In the genomic region with DNA sequence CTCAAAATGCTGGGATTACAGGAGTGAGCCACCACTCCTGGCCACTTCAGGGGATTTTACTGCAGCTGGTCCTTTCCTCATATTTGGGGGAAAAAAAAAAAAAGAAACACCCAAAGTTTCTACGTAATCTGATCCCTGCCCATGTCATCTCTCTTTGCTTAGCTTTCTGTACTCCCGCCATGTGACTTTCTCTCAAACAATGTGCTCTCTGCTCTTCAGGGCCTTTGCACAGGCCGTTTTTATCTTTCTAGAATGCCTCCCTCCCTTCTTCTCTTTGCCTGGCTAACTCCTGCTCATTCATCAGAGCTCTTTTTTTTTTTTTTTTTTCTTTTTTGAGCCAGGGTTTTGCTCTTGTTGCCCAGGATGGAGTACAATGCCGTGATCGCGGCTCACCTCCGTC, we compare ENCODE assay signal across 32 cellular contexts. TPM values are rescaled to one million over a fixed set of nuclear protein-coding genes. Genes with fewer than 3 reads are reported as not detected.
"Had no signal": no experiment of that assay in that cellular context is flagged by ENCODE, and none has a peak within 500 bp of the region (broad histone marks: within the 10 kb centered on the region; RNA-seq: fewer than 3 reads in every experiment).

No MANE protein-coding gene starts in this region.

- H3K36me3 ChIP-seq: ascending aorta, cardiac muscle cell, Peyer's patch had no signal

- H3K9me2 ChIP-seq: SK-N-SH had no signal

- H3K27me3 ChIP-seq: ascending aorta, cardiac muscle cell, Peyer's patch, SJSA1 had no signal

- H3K4me3 ChIP-seq: ascending aorta, cardiac muscle cell, Peyer's patch, SJSA1 had no signal

- H3K27ac Mint-ChIP-seq: activated CD4-positive, alpha-beta T cell treated with anti-CD3 and anti-CD28 coated beads, Interleukin-2, amount 10 ng/mL, durations not matched to agents 24 days and 14 days; activated CD8-positive, alpha-beta T cell treated with anti-CD3 and anti-CD28 coated beads for 36 hours; activated naive CD4-positive, alpha-beta T cell treated with anti-CD3 and anti-CD28 coated beads, Interleukin-2, amount 50 U/mL, for 24 hours; activated naive CD8-positive, alpha-beta T cell treated with anti-CD3 and anti-CD28 coated beads, Interleukin-2, amount 10 ng/mL, durations not matched to agents 7 days and 5 days; activated T-helper 2 cell treated with anti-CD3 and anti-CD28 coated beads, Interferon-gamma antibody, Interleukin-2, Interleukin-4, amounts not matched to agents 10 μg/mL and 5 μg/mL and 100 μg/mL, durations not matched to agents 14 hours and 24 hours and 36 hours; T-helper 1 cell treated with Interleukin-12 subunit alpha and Interleukin-12 subunit beta and Interleukin-4 antibody, amounts not matched to agents 30 μg/mL and 1 μg/mL, for 36 hours; T-helper 2 cell treated with Interferon-gamma antibody and Interleukin-4, amounts not matched to agents 5 μg/mL and 100 μg/mL, for 36 hours had no signal

- H3K9me3 ChIP-seq: ascending aorta, Peyer's patch, SJSA1, SK-N-SH had no signal

- H3K9ac ChIP-seq: SK-N-SH had no signal

- H3K4me3 Mint-ChIP-seq: activated CD4-positive, alpha-beta T cell treated with anti-CD3 and anti-CD28 coated beads, Interleukin-2, amount 10 ng/mL, durations not matched to agents 24 days and 14 days; activated CD8-positive, alpha-beta T cell treated with anti-CD3 and anti-CD28 coated beads for 36 hours; activated naive CD4-positive, alpha-beta T cell treated with anti-CD3 and anti-CD28 coated beads, Interleukin-2, amount 50 U/mL, for 24 hours; activated naive CD8-positive, alpha-beta T cell treated with anti-CD3 and anti-CD28 coated beads, Interleukin-2, amount 10 ng/mL, durations not matched to agents 7 days and 5 days; T-helper 1 cell treated with Interleukin-12 subunit alpha and Interleukin-12 subunit beta and Interleukin-4 antibody, amounts not matched to agents 30 μg/mL and 1 μg/mL, for 36 hours; T-helper 2 cell treated with Interferon-gamma antibody and Interleukin-4, amounts not matched to agents 5 μg/mL and 100 μg/mL, for 36 hours had no signal

- H3K9me3 Mint-ChIP-seq: activated CD4-positive, alpha-beta T cell treated with anti-CD3 and anti-CD28 coated beads, Interleukin-2, amount 10 ng/mL, durations not matched to agents 24 days and 14 days; activated CD8-positive, alpha-beta T cell treated with anti-CD3 and anti-CD28 coated beads for 36 hours; activated naive CD4-positive, alpha-beta T cell treated with anti-CD3 and anti-CD28 coated beads, Interleukin-2, amount 50 U/mL, for 24 hours; activated naive CD8-positive, alpha-beta T cell treated with anti-CD3 and anti-CD28 coated beads, Interleukin-2, amount 10 ng/mL, durations not matched to agents 7 days and 5 days; activated T-helper 2 cell treated with anti-CD3 and anti-CD28 coated beads, Interferon-gamma antibody, Interleukin-2, Interleukin-4, amounts not matched to agents 10 μg/mL and 5 μg/mL and 100 μg/mL, durations not matched to agents 14 hours and 24 hours and 36 hours; T-helper 1 cell treated with Interleukin-12 subunit alpha and Interleukin-12 subunit beta and Interleukin-4 antibody, amounts not matched to agents 30 μg/mL and 1 μg/mL, for 36 hours; T-helper 2 cell treated with Interferon-gamma antibody and Interleukin-4, amounts not matched to agents 5 μg/mL and 100 μg/mL, for 36 hours had no signal

- H3K4me2 ChIP-seq: SK-N-SH had no signal

- ATAC-seq: activated CD8-positive, alpha-beta T cell treated with anti-CD3 and anti-CD28 coated beads for 36 hours; PC-3 had no signal

- H3K27me3 Mint-ChIP-seq: activated CD4-positive, alpha-beta T cell treated with anti-CD3 and anti-CD28 coated beads, Interleukin-2, amount 10 ng/mL, durations not matched to agents 24 days and 14 days; activated CD8-positive, alpha-beta T cell treated with anti-CD3 and anti-CD28 coated beads for 36 hours; activated naive CD4-positive, alpha-beta T cell treated with anti-CD3 and anti-CD28 coated beads, Interleukin-2, amount 50 U/mL, for 24 hours; activated naive CD8-positive, alpha-beta T cell treated with anti-CD3 and anti-CD28 coated beads, Interleukin-2, amount 10 ng/mL, durations not matched to agents 7 days and 5 days had no signal

- DNase-seq: activated CD4-positive, alpha-beta T cell treated with anti-CD3 and anti-CD28 coated beads, Interleukin-2, amount 10 ng/mL, durations not matched to agents 24 days and 14 days; activated CD4-positive, alpha-beta T cell treated with anti-CD3 and anti-CD28 coated beads, Interleukin-2, amount 50 U/mL, for 4 hours; activated CD8-positive, alpha-beta T cell treated with anti-CD3 and anti-CD28 coated beads for 36 hours; activated gamma-delta T cell; activated naive CD4-positive, alpha-beta T cell treated with Interleukin-2 at 50 U/mL for 16 hours; activated naive CD8-positive, alpha-beta T cell treated with anti-CD3 and anti-CD28 coated beads, Interleukin-2, amount 10 ng/mL, durations not matched to agents 7 days and 5 days; activated T-cell treated with anti-CD3 and anti-CD28 coated beads, Interleukin-2, amount 50 U/mL, for 1 hour; amygdala; NCI-H1048; NCI-H1105 treated with DMSO at 0.1 percent for 48 hours; NCI-H1436; NCI-H1694; NCI-H1930; NCI-H2081 treated with DMSO at 0.1 percent for 48 hours; NCI-H226; NCI-H446 treated with DMSO at 0.1 percent for 48 hours; NCI-H526; NCI-H748 treated with DMSO at 0.1 percent for 48 hours; NK-92 treated with Interleukin-12 subunit alpha and Interleukin-12 subunit beta, amount 100 ng/mL, for 24 hours; PC-3; Peyer's patch; RPMI8226; SHP77 treated with DMSO at 0.1 percent for 48 hours; SK-N-SH had no signal

- H3K36me3 Mint-ChIP-seq: activated naive CD4-positive, alpha-beta T cell treated with anti-CD3 and anti-CD28 coated beads, Interleukin-2, amount 50 U/mL, for 24 hours; activated naive CD8-positive, alpha-beta T cell treated with anti-CD3 and anti-CD28 coated beads, Interleukin-2, amount 10 ng/mL, durations not matched to agents 7 days and 5 days had no signal

- H3K27ac ChIP-seq: ascending aorta, cardiac muscle cell, Peyer's patch, SJSA1 had no signal

RNA-seq across cellular contexts. Expression of a gene that starts 13.3 kb away (rescaled TPM):
- total RNA-seq: ascending aorta had no signal

RNA-seq across cellular contexts. Expression of a gene that starts 42.1 kb away (rescaled TPM):
- total RNA-seq: ascending aorta, MCF 10A, SJSA1 had no signal
- polyA plus RNA-seq: SK-N-SH had no signal
